9 cellular contexts compared by ENCODE assay signal in genomic region chr13:41017744-41018582, GRCh38. TPM values are rescaled to one million over a fixed set of nuclear protein-coding genes. Genes with fewer than 3 reads are reported as not detected.
DNase-seq lines count a peak whose midpoint lies in the region; ATAC-seq and TF ChIP-seq lines count a peak whose summit lies in the region.
"Had no signal": no experiment of that assay in that cellular context is flagged by ENCODE, and none has a peak within 500 bp of the region (broad histone marks: within the 10 kb centered on the region; RNA-seq: fewer than 3 reads in every experiment).

No MANE protein-coding gene starts in this region.

- H3K27me3 ChIP-seq in kidney epithelial cell (ENCODE audit: control insufficient read depth, insufficient read depth, low read length) (no peaks in the 10 kb centered on the region), tibial artery (no peaks in the 10 kb centered on the region)

- peak overlapping the region; percentile 22 to 44 for H3K27ac ChIP-seq in tibial artery

- H3K27me3 Mint-ChIP-seq in activated T-cell treated with anti-CD3 and anti-CD28 coated beads, Interleukin-2, amount 50 U/mL, for 72 hours (ENCODE audit: low read depth): no peaks in the 10 kb centered on the region
- no peaks in the 10 kb centered on the region for H3K27me3 Mint-ChIP-seq in T-helper 2 cell treated with Interferon-gamma antibody and Interleukin-4, amounts not matched to agents 5 μg/mL and 100 μg/mL, for 36 hours (ENCODE audit: low read depth)

- peak overlapping the region; percentile 85 to 99 for H3K4me3 Mint-ChIP-seq in activated T-cell treated with anti-CD3 and anti-CD28 coated beads, Interleukin-2, amount 50 U/mL, for 72 hours
- peak overlapping the region; percentile 97 for H3K4me3 Mint-ChIP-seq in T-helper 2 cell treated with Interferon-gamma antibody and Interleukin-4, amounts not matched to agents 5 μg/mL and 100 μg/mL, for 36 hours

- H3K36me3 ChIP-seq in kidney epithelial cell (ENCODE audit: control insufficient read depth, insufficient read depth, low read length): no peaks in the 10 kb centered on the region
- H3K36me3 ChIP-seq in tibial artery: no peaks in the 10 kb centered on the region

- no peaks in the 10 kb centered on the region for H3K9me3 ChIP-seq in tibial artery

- no peaks in the 10 kb centered on the region for H3K9me3 Mint-ChIP-seq in activated T-cell treated with anti-CD3 and anti-CD28 coated beads, Interleukin-2, amount 50 U/mL, for 72 hours
- no peaks in the 10 kb centered on the region for H3K9me3 Mint-ChIP-seq in T-helper 2 cell treated with Interferon-gamma antibody and Interleukin-4, amounts not matched to agents 5 μg/mL and 100 μg/mL, for 36 hours

- peaks cover 6 to 19% of the 10 kb centered on the region in 2 donors for H3K36me3 Mint-ChIP-seq in activated T-cell treated with anti-CD3 and anti-CD28 coated beads, Interleukin-2, amount 50 U/mL, for 72 hours (ENCODE audit: insufficient read depth in 2 of 2)
- H3K36me3 Mint-ChIP-seq in T-helper 2 cell treated with Interferon-gamma antibody and Interleukin-4, amounts not matched to agents 5 μg/mL and 100 μg/mL, for 36 hours (ENCODE audit: low read depth): peaks cover 30% of the 10 kb centered on the region

- peaks cover 51% of the 10 kb centered on the region for H3K4me1 Mint-ChIP-seq in activated T-cell treated with anti-CD3 and anti-CD28 coated beads, Interleukin-2, amount 50 U/mL, for 72 hours (ENCODE audit: low read depth)
- peaks cover 51% of the 10 kb centered on the region for H3K4me1 Mint-ChIP-seq in T-helper 2 cell treated with Interferon-gamma antibody and Interleukin-4, amounts not matched to agents 5 μg/mL and 100 μg/mL, for 36 hours (ENCODE audit: low read depth)

- intact Hi-C loops in tibial artery (cut with DNase I; ENCODE audit: low total_unique reads): no loop called here

- DNase-seq in activated T-cell treated with anti-CD3 and anti-CD28 coated beads, Interleukin-2, amount 50 U/mL, for 72 hours: no peak
- DNase-seq in activated T-cell treated with anti-CD3 and anti-CD28 coated beads, Interleukin-2, amount 50 U/mL, for 1 hour: no peak
- no peak for DNase-seq in T-helper 2 cell treated with Interferon-gamma antibody and Interleukin-4, amounts not matched to agents 5 μg/mL and 100 μg/mL, for 36 hours (ENCODE audit: low spot score)
- DNase-seq in kidney epithelial cell (ENCODE audit: low read depth): no peak
- no peak for DNase-seq in tibial artery
- no peak for DNase-seq in EL
- no peak for DNase-seq in stimulated activated CD4-positive, alpha-beta T cell treated with anti-CD3 and anti-CD28 coated beads, Interleukin-12 subunit alpha, Interleukin-12 subunit beta, amount 100 ng/mL, for 4 hours

- H3K4me3 ChIP-seq in kidney epithelial cell (ENCODE audit: low read depth, low read length) (peak overlapping the region; percentile 48), tibial artery (peak overlapping the region; percentile 6 to 15)
- H3K4me3 ChIP-seq: lung had no signal

- ATAC-seq in activated T-cell treated with anti-CD3 and anti-CD28 coated beads, Interleukin-2, amount 50 U/mL, for 72 hours (replicated peaks in 1 of 2): peak in 1 of 2 donors; percentile 40
- ATAC-seq in HG03460 (IDR thresholded peaks at IDR 0.05; ENCODE audit: unreplicated experiment): no peak

- peaks cover 0 to 42% (median 9%) of the 10 kb centered on the region in 4 donors for H3K4me1 ChIP-seq in tibial artery

- TF ChIP-seq CTCF in kidney epithelial cell (IDR thresholded peaks at IDR 0.05; ENCODE audit: insufficient read depth, low read length, poor library complexity, severe bottlenecking): no peak
- TF ChIP-seq CTCF in tibial artery (IDR thresholded peaks at IDR 0.05): no peak

- peak overlapping the region; percentile 99 for H3K27ac Mint-ChIP-seq in activated T-cell treated with anti-CD3 and anti-CD28 coated beads, Interleukin-2, amount 50 U/mL, for 72 hours
- H3K27ac Mint-ChIP-seq in T-helper 2 cell treated with Interferon-gamma antibody and Interleukin-4, amounts not matched to agents 5 μg/mL and 100 μg/mL, for 36 hours: peak overlapping the region; percentile 92

RNA-seq across cellular contexts. Expression of gene ELF1, which starts 1.2 kb away (rescaled TPM):
- 100 to 1,000 TPM; 106 to 117 TPM for total RNA-seq in activated T-cell treated with anti-CD3 and anti-CD28 coated beads, Interleukin-2, amount 50 U/mL, for 72 hours
- total RNA-seq in kidney epithelial cell: 60.6 and 74.1 TPM in 2 replicates

RNA-seq across cellular contexts. Expression of gene WBP4, which starts 43.3 kb away (rescaled TPM):
- 10 to 100 TPM in 1 of 2 donors, 1 to 10 TPM in 1; 9.9 to 12.1 TPM for total RNA-seq in activated T-cell treated with anti-CD3 and anti-CD28 coated beads, Interleukin-2, amount 50 U/mL, for 72 hours
- 10.5 and 13.8 TPM in 2 replicates for total RNA-seq in kidney epithelial cell
